2 cellular contexts compared by ENCODE assay signal in the genomic region with DNA sequence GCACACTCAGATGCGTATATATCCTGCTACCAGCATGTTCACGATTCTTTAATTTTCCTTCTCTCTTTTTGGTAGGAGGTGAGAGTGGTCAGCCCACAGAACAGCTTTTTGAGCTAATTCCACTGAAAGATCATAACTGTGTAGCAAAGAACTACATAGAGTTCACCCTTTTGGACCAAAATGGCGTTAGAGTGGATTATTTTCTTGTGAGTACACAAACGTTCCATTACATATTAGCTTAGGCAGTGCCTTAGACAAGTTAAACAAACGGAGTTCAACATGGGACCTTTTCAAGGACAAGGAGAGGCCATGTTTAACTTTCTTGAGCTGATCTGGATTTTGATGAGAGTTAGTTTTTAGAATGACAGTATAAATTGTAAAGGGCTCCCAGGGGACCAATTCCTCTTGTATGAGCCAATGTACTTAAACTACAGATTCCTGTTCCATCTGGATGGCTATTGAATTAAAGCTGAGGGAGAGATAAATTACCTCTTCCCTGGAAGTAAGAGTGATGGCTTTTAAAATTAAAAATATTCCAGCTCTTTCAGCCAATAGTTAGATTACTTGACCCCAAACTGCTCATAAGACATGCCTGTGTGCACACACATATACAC.
TF ChIP-seq lines count a peak whose summit lies in the region.

No MANE protein-coding gene starts in this region.

TF ChIP-seq in HEK293, 187 proteins besides CTCF, POLR2A, EP300 and RAD21 (continued from another document):
- TF ChIP-seq, protein P1, sequence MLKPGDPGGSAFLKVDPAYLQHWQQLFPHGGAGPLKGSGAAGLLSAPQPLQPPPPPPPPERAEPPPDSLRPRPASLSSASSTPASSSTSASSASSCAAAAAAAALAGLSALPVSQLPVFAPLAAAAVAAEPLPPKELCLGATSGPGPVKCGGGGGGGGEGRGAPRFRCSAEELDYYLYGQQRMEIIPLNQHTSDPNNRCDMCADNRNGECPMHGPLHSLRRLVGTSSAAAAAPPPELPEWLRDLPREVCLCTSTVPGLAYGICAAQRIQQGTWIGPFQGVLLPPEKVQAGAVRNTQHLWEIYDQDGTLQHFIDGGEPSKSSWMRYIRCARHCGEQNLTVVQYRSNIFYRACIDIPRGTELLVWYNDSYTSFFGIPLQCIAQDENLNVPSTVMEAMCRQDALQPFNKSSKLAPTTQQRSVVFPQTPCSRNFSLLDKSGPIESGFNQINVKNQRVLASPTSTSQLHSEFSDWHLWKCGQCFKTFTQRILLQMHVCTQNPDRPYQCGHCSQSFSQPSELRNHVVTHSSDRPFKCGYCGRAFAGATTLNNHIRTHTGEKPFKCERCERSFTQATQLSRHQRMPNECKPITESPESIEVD (tag by site-specific recombination; IDR thresholded peaks at IDR 0.05) = peak; percentile 42; the same call in 1 of the 2 replicates

TF ChIP-seq in HEK293T, 16 proteins besides CTCF, POLR2A, EP300 and RAD21 (continued from another document):
- TF ChIP-seq LEF1 (IDR thresholded peaks at IDR 0.05; ENCODE audit: borderline replicate concordance) (no peak), ZNF384 (IDR thresholded peaks at IDR 0.05) (no peak), ELF4 (IDR thresholded peaks at IDR 0.05) (no peak), TARDBP (IDR thresholded peaks at IDR 0.05) (no peak), SP1 (IDR thresholded peaks at IDR 0.05) (no peak), HDGF (IDR thresholded peaks at IDR 0.05; ENCODE audit: borderline replicate concordance) (no peak), SUZ12 (IDR thresholded peaks at IDR 0.05) (no peak), ARNT (IDR thresholded peaks at IDR 0.05) (no peak), FOXM1 (IDR thresholded peaks at IDR 0.05; ENCODE audit: borderline replicate concordance) (no peak), NFRKB (IDR thresholded peaks at IDR 0.05) (no peak), CTBP1 (IDR thresholded peaks at IDR 0.05; ENCODE audit: borderline replicate concordance) (no peak)
